In genomic region chrX:40931921-40932320, GRCh38 we compare ENCODE assay signal across 12 cellular contexts.
DNase-seq lines count a peak whose midpoint lies in the region; ATAC-seq and TF ChIP-seq lines count a peak whose summit lies in the region.
"Had no signal": no experiment of that assay in that cellular context is flagged by ENCODE, and none has a peak within 500 bp of the region (broad histone marks: within the 10 kb centered on the region; RNA-seq: fewer than 3 reads in every experiment).

No MANE protein-coding gene starts in this region.

- H3K27ac ChIP-seq in right atrium auricular region (no peak overlapping the region), fibroblast of lung (ENCODE audit: insufficient read depth, low read length) (peak overlapping the region; percentile 37), subcutaneous abdominal adipose tissue (ENCODE audit: low read depth, low read length) (peak overlapping the region; percentile 86)

- no peak overlapping the region for H3K4me3 ChIP-seq in right atrium auricular region
- no peak overlapping the region for H3K4me3 ChIP-seq in fibroblast of lung (replicated peaks in 1 of 4; ENCODE audit: control extremely low read depth in 1 of 4, insufficient read depth in 1 of 4, low read depth in 3 of 4, low read length in 4 of 4)
- H3K4me3 ChIP-seq in subcutaneous abdominal adipose tissue (ENCODE audit: low read depth in 1 of 5, low read length in 5 of 5), result no peak overlapping the region

- H3K4me2 ChIP-seq in fibroblast of lung (ENCODE audit: extremely low read depth, insufficient read depth, low read length), result no peak overlapping the region

- peaks cover 0 to 14% of the 10 kb centered on the region in 2 donors for H3K9me3 ChIP-seq in right atrium auricular region
- H3K9me3 ChIP-seq in fibroblast of lung (ENCODE audit: control insufficient read depth, insufficient read depth, low read depth, low read length), result no peaks in the 10 kb centered on the region
- peaks cover 2 to 10% (median 5%) of the 10 kb centered on the region in 5 donors for H3K9me3 ChIP-seq in subcutaneous abdominal adipose tissue (ENCODE audit: control insufficient read depth in 5 of 5, low read length in 5 of 5)

- DNase-seq in Right ventricle myocardium superior, result no peak
- DNase-seq in right atrium auricular region (ENCODE audit: low spot score), result no peak
- peak; percentile 28 for DNase-seq in RPMI8226
- no peak for DNase-seq in fibroblast of lung (ENCODE audit: low read depth in 2 of 2)
- DNase-seq in activated effector memory CD4-positive, alpha-beta T cell treated with anti-CD3 and anti-CD28 coated beads, Interleukin-2, amount 50 U/mL, for 16 hours, result no peak
- DNase-seq in LoVo (ENCODE audit: low spot score), result no peak
- DNase-seq: NCI-H1092; NCI-H774; stimulated activated CD4-positive, alpha-beta T cell treated with anti-CD3 and anti-CD28 coated beads, Interleukin-12 subunit alpha, Interleukin-12 subunit beta, amount 100 ng/mL, for 4 hours; T-helper 9 cell had no signal

- peak; percentile 27 for ATAC-seq in Right ventricle myocardium superior (ENCODE audit: poor library complexity)
- no peak for ATAC-seq in GM19395 (IDR thresholded peaks at IDR 0.05; ENCODE audit: unreplicated experiment)

- no peaks in the 10 kb centered on the region for H4K20me1 ChIP-seq in fibroblast of lung (ENCODE audit: control insufficient read depth, extremely low read depth, insufficient read depth, low read length)

- H3K9ac ChIP-seq in fibroblast of lung (ENCODE audit: insufficient read depth, low read length), result no peak overlapping the region
- no peak overlapping the region for H3K9ac ChIP-seq in subcutaneous abdominal adipose tissue (ENCODE audit: low read length in 5 of 5)

- H3K79me2 ChIP-seq in fibroblast of lung (ENCODE audit: control insufficient read depth, insufficient read depth, low read length), result no peaks in the 10 kb centered on the region

- TF ChIP-seq CTCF in right atrium auricular region (IDR thresholded peaks at IDR 0.05) (no peak), fibroblast of lung (conservative IDR thresholded peaks at IDR 0.05 in 1 of 2, IDR thresholded peaks at IDR 0.05 in 1 of 2; ENCODE audit: low read depth in 1 of 2, low read length in 2 of 2) (no peak)

- H3K4me1 ChIP-seq in right atrium auricular region (peaks cover 0 to 10% of the 10 kb centered on the region in 2 donors), fibroblast of lung (ENCODE audit: control insufficient read depth, extremely low read depth, insufficient read depth, low read length) (no peaks in the 10 kb centered on the region), subcutaneous abdominal adipose tissue (ENCODE audit: control insufficient read depth in 5 of 5, insufficient read depth in 5 of 5, low read length in 5 of 5) (peaks cover 0 to 24% (median 22%) of the 10 kb centered on the region in 5 donors)

- H3K36me3 ChIP-seq in right atrium auricular region (no peaks in the 10 kb centered on the region), fibroblast of lung (ENCODE audit: control insufficient read depth, insufficient read depth, low read length) (no peaks in the 10 kb centered on the region), subcutaneous abdominal adipose tissue (ENCODE audit: control insufficient read depth in 5 of 5, insufficient read depth in 5 of 5, low read length in 5 of 5) (no peaks in the 10 kb centered on the region)

- H3K27me3 ChIP-seq in right atrium auricular region (no peaks in the 10 kb centered on the region), fibroblast of lung (ENCODE audit: control insufficient read depth, insufficient read depth, low read length) (no peaks in the 10 kb centered on the region), subcutaneous abdominal adipose tissue (ENCODE audit: control insufficient read depth in 5 of 5, insufficient read depth in 4 of 5, low read length in 5 of 5) (peaks cover 0 to 6% (median 2%) of the 10 kb centered on the region in 5 donors)

- intact Hi-C loops in Right ventricle myocardium superior (cut with DNase I), result no loop called here

- H2AFZ ChIP-seq in fibroblast of lung (ENCODE audit: low read length), result no peak overlapping the region

Comparison
In these comparisons a context has a peak if more than half of its experiments do, and no peak if none do; other contexts are left out.
1. H3K27ac ChIP-seq: peak in fibroblast of lung (single experiment) and subcutaneous abdominal adipose tissue (single experiment); none in right atrium auricular region (0 of 2).